Comparison of ENCODE assay signal across 1 cellular context in the genomic region with DNA sequence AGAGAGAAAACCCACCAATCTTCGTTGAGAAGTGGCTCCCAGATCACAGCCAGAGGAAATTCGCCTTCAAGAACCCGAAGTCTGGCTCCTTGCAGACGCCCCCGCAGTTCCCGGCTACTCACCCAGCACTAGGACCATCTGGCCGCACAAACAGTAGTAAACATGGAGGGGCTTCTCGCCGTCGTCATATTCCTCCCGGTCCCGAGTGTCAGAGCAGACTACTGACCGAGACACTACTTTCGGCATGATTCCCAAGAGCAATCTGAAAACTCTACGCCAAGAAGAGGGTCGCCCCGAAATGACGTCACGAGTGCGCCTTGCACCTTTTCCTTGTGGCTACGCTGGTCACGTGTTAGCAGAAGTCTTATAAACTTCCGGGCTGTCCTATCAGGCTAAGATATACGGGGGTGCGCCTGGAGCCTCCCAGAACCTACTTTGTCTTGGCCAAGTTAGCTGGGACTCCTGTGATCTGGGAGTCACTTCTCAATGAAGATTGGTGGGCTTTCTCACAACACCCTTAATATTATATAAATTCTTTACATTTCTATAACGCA.
TF ChIP-seq lines count a peak whose summit lies in the region.

A gene (minus strand): TSS at position 300 of the 554 bp plus-strand sequence. CDS start 54 bp downstream, at position 246.

TF ChIP-seq in HepG2, 621 proteins besides CTCF, POLR2A, EP300 and RAD21 (continued from another document):
- no peak for TF ChIP-seq SP140L (CRISPR knock-in tag; IDR thresholded peaks at IDR 0.05; ENCODE audit: borderline replicate concordance)
- TF ChIP-seq, protein P1, sequence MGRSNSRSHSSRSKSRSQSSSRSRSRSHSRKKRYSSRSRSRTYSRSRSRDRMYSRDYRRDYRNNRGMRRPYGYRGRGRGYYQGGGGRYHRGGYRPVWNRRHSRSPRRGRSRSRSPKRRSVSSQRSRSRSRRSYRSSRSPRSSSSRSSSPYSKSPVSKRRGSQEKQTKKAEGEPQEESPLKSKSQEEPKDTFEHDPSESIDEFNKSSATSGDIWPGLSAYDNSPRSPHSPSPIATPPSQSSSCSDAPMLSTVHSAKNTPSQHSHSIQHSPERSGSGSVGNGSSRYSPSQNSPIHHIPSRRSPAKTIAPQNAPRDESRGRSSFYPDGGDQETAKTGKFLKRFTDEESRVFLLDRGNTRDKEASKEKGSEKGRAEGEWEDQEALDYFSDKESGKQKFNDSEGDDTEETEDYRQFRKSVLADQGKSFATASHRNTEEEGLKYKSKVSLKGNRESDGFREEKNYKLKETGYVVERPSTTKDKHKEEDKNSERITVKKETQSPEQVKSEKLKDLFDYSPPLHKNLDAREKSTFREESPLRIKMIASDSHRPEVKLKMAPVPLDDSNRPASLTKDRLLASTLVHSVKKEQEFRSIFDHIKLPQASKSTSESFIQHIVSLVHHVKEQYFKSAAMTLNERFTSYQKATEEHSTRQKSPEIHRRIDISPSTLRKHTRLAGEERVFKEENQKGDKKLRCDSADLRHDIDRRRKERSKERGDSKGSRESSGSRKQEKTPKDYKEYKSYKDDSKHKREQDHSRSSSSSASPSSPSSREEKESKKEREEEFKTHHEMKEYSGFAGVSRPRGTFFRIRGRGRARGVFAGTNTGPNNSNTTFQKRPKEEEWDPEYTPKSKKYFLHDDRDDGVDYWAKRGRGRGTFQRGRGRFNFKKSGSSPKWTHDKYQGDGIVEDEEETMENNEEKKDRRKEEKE (IDR thresholded peaks at IDR 0.05) = no peak
- TF ChIP-seq, protein P2, sequence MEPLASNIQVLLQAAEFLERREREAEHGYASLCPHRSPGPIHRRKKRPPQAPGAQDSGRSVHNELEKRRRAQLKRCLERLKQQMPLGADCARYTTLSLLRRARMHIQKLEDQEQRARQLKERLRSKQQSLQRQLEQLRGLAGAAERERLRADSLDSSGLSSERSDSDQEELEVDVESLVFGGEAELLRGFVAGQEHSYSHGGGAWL (CRISPR knock-in tag; IDR thresholded peaks at IDR 0.05) = no peak
- TF ChIP-seq, protein P3, sequence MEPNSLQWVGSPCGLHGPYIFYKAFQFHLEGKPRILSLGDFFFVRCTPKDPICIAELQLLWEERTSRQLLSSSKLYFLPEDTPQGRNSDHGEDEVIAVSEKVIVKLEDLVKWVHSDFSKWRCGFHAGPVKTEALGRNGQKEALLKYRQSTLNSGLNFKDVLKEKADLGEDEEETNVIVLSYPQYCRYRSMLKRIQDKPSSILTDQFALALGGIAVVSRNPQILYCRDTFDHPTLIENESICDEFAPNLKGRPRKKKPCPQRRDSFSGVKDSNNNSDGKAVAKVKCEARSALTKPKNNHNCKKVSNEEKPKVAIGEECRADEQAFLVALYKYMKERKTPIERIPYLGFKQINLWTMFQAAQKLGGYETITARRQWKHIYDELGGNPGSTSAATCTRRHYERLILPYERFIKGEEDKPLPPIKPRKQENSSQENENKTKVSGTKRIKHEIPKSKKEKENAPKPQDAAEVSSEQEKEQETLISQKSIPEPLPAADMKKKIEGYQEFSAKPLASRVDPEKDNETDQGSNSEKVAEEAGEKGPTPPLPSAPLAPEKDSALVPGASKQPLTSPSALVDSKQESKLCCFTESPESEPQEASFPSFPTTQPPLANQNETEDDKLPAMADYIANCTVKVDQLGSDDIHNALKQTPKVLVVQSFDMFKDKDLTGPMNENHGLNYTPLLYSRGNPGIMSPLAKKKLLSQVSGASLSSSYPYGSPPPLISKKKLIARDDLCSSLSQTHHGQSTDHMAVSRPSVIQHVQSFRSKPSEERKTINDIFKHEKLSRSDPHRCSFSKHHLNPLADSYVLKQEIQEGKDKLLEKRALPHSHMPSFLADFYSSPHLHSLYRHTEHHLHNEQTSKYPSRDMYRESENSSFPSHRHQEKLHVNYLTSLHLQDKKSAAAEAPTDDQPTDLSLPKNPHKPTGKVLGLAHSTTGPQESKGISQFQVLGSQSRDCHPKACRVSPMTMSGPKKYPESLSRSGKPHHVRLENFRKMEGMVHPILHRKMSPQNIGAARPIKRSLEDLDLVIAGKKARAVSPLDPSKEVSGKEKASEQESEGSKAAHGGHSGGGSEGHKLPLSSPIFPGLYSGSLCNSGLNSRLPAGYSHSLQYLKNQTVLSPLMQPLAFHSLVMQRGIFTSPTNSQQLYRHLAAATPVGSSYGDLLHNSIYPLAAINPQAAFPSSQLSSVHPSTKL (CRISPR knock-in tag; IDR thresholded peaks at IDR 0.05) = 0 out of 2 replicates have a peak, but pooled peaks have one; percentile 16
- TF ChIP-seq ELF4 (CRISPR knock-in tag; IDR thresholded peaks at IDR 0.05; ENCODE audit: borderline replicate concordance) = no peak
- peak; percentile 47 for TF ChIP-seq ASH2L (IDR thresholded peaks at IDR 0.05; ENCODE audit: insufficient read length, low read depth, low read length)
- TF ChIP-seq POGZ (CRISPR knock-in tag; IDR thresholded peaks at IDR 0.05) = peak; percentile 62
- TF ChIP-seq, protein P4, sequence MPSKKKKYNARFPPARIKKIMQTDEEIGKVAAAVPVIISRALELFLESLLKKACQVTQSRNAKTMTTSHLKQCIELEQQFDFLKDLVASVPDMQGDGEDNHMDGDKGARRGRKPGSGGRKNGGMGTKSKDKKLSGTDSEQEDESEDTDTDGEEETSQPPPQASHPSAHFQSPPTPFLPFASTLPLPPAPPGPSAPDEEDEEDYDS (CRISPR knock-in tag; IDR thresholded peaks at IDR 0.05) = peak; percentile 56
- TF ChIP-seq PLRG1 (conservative IDR thresholded peaks at IDR 0.05) = no peak
- no peak for TF ChIP-seq ZNF17 (CRISPR knock-in tag; IDR thresholded peaks at IDR 0.05)
- no peak for TF ChIP-seq CAMTA2 (CRISPR knock-in tag; IDR thresholded peaks at IDR 0.05; ENCODE audit: borderline replicate concordance)
- TF ChIP-seq NFIB (CRISPR knock-in tag; IDR thresholded peaks at IDR 0.05; ENCODE audit: borderline replicate concordance) = no peak
- TF ChIP-seq ATM (IDR thresholded peaks at IDR 0.05; ENCODE audit: borderline replicate concordance) = no peak
- TF ChIP-seq ZNF510 (CRISPR knock-in tag; IDR thresholded peaks at IDR 0.05; ENCODE audit: low read depth) = no peak
- TF ChIP-seq U2AF1 (optimal IDR thresholded peaks at IDR 0.05; ENCODE audit: low read depth, low read length) = no peak
- no peak for TF ChIP-seq SIX1 (CRISPR knock-in tag; IDR thresholded peaks at IDR 0.05; ENCODE audit: borderline replicate concordance)
- TF ChIP-seq, protein P5, sequence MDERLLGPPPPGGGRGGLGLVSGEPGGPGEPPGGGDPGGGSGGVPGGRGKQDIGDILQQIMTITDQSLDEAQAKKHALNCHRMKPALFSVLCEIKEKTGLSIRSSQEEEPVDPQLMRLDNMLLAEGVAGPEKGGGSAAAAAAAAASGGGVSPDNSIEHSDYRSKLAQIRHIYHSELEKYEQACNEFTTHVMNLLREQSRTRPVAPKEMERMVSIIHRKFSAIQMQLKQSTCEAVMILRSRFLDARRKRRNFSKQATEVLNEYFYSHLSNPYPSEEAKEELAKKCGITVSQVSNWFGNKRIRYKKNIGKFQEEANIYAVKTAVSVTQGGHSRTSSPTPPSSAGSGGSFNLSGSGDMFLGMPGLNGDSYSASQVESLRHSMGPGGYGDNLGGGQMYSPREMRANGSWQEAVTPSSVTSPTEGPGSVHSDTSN (CRISPR knock-in tag; IDR thresholded peaks at IDR 0.05) = no peak
- TF ChIP-seq MLLT10 (CRISPR knock-in tag; IDR thresholded peaks at IDR 0.05) = no peak
- peak; percentile 85 for TF ChIP-seq ELF1 (CRISPR knock-in tag; IDR thresholded peaks at IDR 0.05)
- TF ChIP-seq THYN1 (CRISPR knock-in tag; IDR thresholded peaks at IDR 0.05; ENCODE audit: borderline replicate concordance, low read depth) = no peak
- TF ChIP-seq ZFP41 (CRISPR knock-in tag; IDR thresholded peaks at IDR 0.05; ENCODE audit: borderline replicate concordance) = no peak
- TF ChIP-seq, protein P6, sequence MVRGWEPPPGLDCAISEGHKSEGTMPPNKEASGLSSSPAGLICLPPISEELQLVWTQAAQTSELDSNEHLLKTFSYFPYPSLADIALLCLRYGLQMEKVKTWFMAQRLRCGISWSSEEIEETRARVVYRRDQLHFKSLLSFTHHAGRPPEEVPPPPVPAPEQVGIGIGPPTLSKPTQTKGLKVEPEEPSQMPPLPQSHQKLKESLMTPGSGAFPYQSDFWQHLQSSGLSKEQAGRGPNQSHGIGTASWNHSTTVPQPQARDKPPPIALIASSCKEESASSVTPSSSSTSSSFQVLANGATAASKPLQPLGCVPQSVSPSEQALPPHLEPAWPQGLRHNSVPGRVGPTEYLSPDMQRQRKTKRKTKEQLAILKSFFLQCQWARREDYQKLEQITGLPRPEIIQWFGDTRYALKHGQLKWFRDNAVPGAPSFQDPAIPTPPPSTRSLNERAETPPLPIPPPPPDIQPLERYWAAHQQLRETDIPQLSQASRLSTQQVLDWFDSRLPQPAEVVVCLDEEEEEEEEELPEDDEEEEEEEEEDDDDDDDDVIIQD (CRISPR knock-in tag; IDR thresholded peaks at IDR 0.05; ENCODE audit: low read depth) = peak; percentile 58
- TF ChIP-seq YEATS2 (CRISPR knock-in tag; IDR thresholded peaks at IDR 0.05; ENCODE audit: borderline replicate concordance) = peak; percentile 76; the same call in 1 of the 2 replicates
- TF ChIP-seq GATAD1 (CRISPR knock-in tag; IDR thresholded peaks at IDR 0.05) = peak; percentile 96
- TF ChIP-seq, protein P7, sequence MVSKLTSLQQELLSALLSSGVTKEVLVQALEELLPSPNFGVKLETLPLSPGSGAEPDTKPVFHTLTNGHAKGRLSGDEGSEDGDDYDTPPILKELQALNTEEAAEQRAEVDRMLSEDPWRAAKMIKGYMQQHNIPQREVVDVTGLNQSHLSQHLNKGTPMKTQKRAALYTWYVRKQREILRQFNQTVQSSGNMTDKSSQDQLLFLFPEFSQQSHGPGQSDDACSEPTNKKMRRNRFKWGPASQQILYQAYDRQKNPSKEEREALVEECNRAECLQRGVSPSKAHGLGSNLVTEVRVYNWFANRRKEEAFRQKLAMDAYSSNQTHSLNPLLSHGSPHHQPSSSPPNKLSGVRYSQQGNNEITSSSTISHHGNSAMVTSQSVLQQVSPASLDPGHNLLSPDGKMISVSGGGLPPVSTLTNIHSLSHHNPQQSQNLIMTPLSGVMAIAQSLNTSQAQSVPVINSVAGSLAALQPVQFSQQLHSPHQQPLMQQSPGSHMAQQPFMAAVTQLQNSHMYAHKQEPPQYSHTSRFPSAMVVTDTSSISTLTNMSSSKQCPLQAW (CRISPR knock-in tag; IDR thresholded peaks at IDR 0.05) = no peak
- peak; percentile 60; the same call in 1 of the 2 replicates for TF ChIP-seq ETV5 (CRISPR knock-in tag; IDR thresholded peaks at IDR 0.05; ENCODE audit: borderline replicate concordance)
- peak; percentile 34; the same call in 1 of the 2 replicates for TF ChIP-seq NFYC (CRISPR knock-in tag; IDR thresholded peaks at IDR 0.05)
- TF ChIP-seq KMT2B (CRISPR knock-in tag; IDR thresholded peaks at IDR 0.05) = peak; percentile 76; the same call in 1 of the 2 replicates
- TF ChIP-seq FOXK1 (CRISPR knock-in tag; IDR thresholded peaks at IDR 0.05; ENCODE audit: borderline replicate concordance, low read depth) = peak; percentile 79; the same call in 1 of the 2 replicates
- peak; percentile 38; the same call in 1 of the 2 replicates for TF ChIP-seq HCFC1 (IDR thresholded peaks at IDR 0.05; ENCODE audit: low read depth, low read length)
- no peak for TF ChIP-seq ZNF841 (CRISPR knock-in tag; IDR thresholded peaks at IDR 0.05; ENCODE audit: borderline replicate concordance)
- TF ChIP-seq, protein P8, sequence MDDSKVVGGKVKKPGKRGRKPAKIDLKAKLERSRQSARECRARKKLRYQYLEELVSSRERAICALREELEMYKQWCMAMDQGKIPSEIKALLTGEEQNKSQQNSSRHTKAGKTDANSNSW (CRISPR knock-in tag; IDR thresholded peaks at IDR 0.05; ENCODE audit: borderline replicate concordance) = no peak
- TF ChIP-seq, protein P9, sequence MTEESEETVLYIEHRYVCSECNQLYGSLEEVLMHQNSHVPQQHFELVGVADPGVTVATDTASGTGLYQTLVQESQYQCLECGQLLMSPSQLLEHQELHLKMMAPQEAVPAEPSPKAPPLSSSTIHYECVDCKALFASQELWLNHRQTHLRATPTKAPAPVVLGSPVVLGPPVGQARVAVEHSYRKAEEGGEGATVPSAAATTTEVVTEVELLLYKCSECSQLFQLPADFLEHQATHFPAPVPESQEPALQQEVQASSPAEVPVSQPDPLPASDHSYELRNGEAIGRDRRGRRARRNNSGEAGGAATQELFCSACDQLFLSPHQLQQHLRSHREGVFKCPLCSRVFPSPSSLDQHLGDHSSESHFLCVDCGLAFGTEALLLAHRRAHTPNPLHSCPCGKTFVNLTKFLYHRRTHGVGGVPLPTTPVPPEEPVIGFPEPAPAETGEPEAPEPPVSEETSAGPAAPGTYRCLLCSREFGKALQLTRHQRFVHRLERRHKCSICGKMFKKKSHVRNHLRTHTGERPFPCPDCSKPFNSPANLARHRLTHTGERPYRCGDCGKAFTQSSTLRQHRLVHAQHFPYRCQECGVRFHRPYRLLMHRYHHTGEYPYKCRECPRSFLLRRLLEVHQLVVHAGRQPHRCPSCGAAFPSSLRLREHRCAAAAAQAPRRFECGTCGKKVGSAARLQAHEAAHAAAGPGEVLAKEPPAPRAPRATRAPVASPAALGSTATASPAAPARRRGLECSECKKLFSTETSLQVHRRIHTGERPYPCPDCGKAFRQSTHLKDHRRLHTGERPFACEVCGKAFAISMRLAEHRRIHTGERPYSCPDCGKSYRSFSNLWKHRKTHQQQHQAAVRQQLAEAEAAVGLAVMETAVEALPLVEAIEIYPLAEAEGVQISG (CRISPR knock-in tag; IDR thresholded peaks at IDR 0.05) = peak; percentile 51; the same call in 1 of the 2 replicates
